In the genomic region with DNA sequence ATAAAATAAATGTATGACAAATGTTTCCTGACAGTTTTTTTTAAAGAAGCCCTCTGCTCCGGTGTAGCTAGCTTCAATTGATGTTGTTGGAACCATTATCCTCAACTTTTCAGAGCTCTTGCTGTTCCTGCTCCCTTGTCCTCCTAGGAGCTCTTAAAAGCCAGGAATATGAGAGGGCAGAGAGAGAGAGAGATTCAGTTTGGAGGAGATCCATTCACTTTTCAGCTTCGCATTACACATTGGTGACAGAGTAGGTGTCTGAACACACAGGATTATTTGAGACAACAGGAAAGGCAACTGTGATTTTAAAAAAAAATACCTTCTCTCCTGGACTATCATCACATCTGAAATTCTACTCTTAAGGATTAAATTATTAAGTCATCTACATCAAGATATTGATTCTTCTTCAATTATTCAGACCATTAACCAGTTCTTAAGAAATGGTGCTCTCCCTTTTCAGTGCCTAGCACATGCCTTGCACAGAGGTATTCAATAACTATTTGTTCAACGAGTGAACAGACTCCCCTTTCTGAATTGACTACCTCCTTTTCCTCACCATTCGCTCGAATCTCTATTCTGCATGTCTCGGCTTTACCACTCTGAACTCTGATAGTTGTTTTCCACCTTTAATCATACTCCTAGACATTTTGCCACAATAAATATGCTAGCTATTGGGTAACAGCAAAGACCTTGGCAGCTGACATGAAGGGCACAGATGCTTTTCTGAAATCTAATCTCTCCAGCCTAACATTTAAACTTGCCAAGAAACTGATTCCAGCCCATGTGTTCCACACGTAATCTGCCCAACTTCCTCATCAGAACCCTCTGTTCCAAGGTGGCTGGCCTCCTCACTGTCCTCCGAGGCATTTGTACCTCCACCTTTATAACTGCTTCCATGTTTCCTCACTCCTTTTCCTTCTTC, we compare ENCODE assay signal across 19 cellular contexts. TPM values are rescaled to one million over a fixed set of nuclear protein-coding genes. Genes with fewer than 3 reads are reported as not detected.
A peak's percentile ranks its signal among the peaks of the same experiment; 100 is the strongest.
DNase-seq lines count a peak whose midpoint lies in the region; ATAC-seq and TF ChIP-seq lines count a peak whose summit lies in the region.
"Had no signal": no experiment of that assay in that cellular context is flagged by ENCODE, and none has a peak within 500 bp of the region (broad histone marks: within the 10 kb centered on the region; RNA-seq: fewer than 3 reads in every experiment).

No MANE protein-coding gene starts in this region.

- H2AFZ ChIP-seq in SK-N-SH (ENCODE audit: low read depth) (no peak overlapping the region; the same call in 1 of the 2 replicates), hepatocyte (no peak overlapping the region)

- H3K27ac ChIP-seq in SK-N-SH (ENCODE audit: low read depth in 2 of 2, low read length in 1 of 2) (no peak overlapping the region), WERI-Rb-1 (no peak overlapping the region), hepatocyte (no peak overlapping the region)
- H3K27ac ChIP-seq: BLaER1, neutrophil had no signal

- H3K27me3 ChIP-seq in SK-N-SH (ENCODE audit: insufficient read depth) (no peaks in the 10 kb centered on the region), adipocyte (replicated peaks; ENCODE audit: control insufficient read depth, insufficient read depth, low read length) (no peaks in the 10 kb centered on the region), skeletal muscle satellite cell (ENCODE audit: control insufficient read depth, insufficient read depth, low read length) (no peaks in the 10 kb centered on the region), WERI-Rb-1 (ENCODE audit: insufficient read depth, low read depth, severe bottlenecking) (no peaks in the 10 kb centered on the region), hepatocyte (no peaks in the 10 kb centered on the region)
- H3K27me3 ChIP-seq: BLaER1 had no signal

- POLR2A ChIA-PET in SK-N-SH (lab: Yijun Ruan, JAX): no interaction called here

- H3K9me2 ChIP-seq in SK-N-SH (no peaks in the 10 kb centered on the region), hepatocyte (replicated peaks; ENCODE audit: insufficient read depth) (no peaks in the 10 kb centered on the region)

- TF ChIP-seq RAD21 in SK-N-SH (IDR thresholded peaks at IDR 0.05; ENCODE audit: low read length): no peak

- CTCF ChIA-PET in SK-N-SH (lab: Yijun Ruan, JAX): interaction anchor here (1.2 kb wide), 1 partner anchor 13 kb away, joined by 3 read pairs; no protein-coding TSS in a partner anchor

- ATAC-seq in SK-N-SH treated with all-trans-retinoic acid at 6 μM for 48 hours (peak; percentile 36; the same call in 1 of the 3 replicates), left ventricle myocardium superior (peak; percentile 90)
- ATAC-seq: activated CD8-positive, alpha-beta T cell treated with anti-CD3 and anti-CD28 coated beads, Interleukin-2, amount 10 ng/mL, durations not matched to agents 7 days and 5 days; esophagus mucosa; HCT116 had no signal

- no peak for TF ChIP-seq CTCF in SK-N-SH (IDR thresholded peaks at IDR 0.05)
- no peak for TF ChIP-seq CTCF in WERI-Rb-1 (IDR thresholded peaks at IDR 0.05; ENCODE audit: low read depth, low read length)
- no peak for TF ChIP-seq CTCF in hepatocyte (IDR thresholded peaks at IDR 0.05; ENCODE audit: poor library complexity)

- H3K36me3 ChIP-seq in SK-N-SH (replicated peaks in 1 of 2; ENCODE audit: control insufficient read depth in 1 of 2, insufficient read depth in 2 of 2, low read length in 1 of 2): no peaks in the 10 kb centered on the region
- no peaks in the 10 kb centered on the region for H3K36me3 ChIP-seq in adipocyte (ENCODE audit: control insufficient read depth, insufficient read depth, low read length, severe bottlenecking)
- no peaks in the 10 kb centered on the region for H3K36me3 ChIP-seq in skeletal muscle satellite cell (ENCODE audit: insufficient read depth, low read length)
- H3K36me3 ChIP-seq in WERI-Rb-1: no peaks in the 10 kb centered on the region
- H3K36me3 ChIP-seq in hepatocyte (replicated peaks; ENCODE audit: insufficient read depth, low read depth): no peaks in the 10 kb centered on the region
- H3K36me3 ChIP-seq: BLaER1, neutrophil had no signal

- no peak for TF ChIP-seq EP300 in SK-N-SH (IDR thresholded peaks at IDR 0.05; ENCODE audit: borderline replicate concordance in 1 of 2, low read depth in 1 of 2, low read length in 1 of 2)

- H4K20me1 ChIP-seq in SK-N-SH (ENCODE audit: insufficient read depth): no peaks in the 10 kb centered on the region
- H4K20me1 ChIP-seq in hepatocyte (ENCODE audit: insufficient read depth, poor library complexity, severe bottlenecking): no peaks in the 10 kb centered on the region
- H4K20me1 ChIP-seq: BLaER1 had no signal

- WGBS in SK-N-SH (ENCODE audit: low lambda C conversion rate): 44% methylated on average over 8 of the region's 8 CpGs
- WGBS in hepatocyte (ENCODE audit: low lambda C conversion rate, missing lambda C conversion rate): 75% methylated on average over 8 of the region's 8 CpGs

- H3K4me1 ChIP-seq in SK-N-SH (ENCODE audit: control insufficient read depth in 1 of 2, insufficient read depth in 2 of 2, low read depth in 1 of 2, low read length in 1 of 2): no peaks in the 10 kb centered on the region; a peak in 1 of 4 replicates
- peaks cover 12% of the 10 kb centered on the region for H3K4me1 ChIP-seq in adipocyte (ENCODE audit: control insufficient read depth, insufficient read depth, low read length)
- H3K4me1 ChIP-seq in skeletal muscle satellite cell (ENCODE audit: control insufficient read depth, insufficient read depth, low read length): peaks cover 7% of the 10 kb centered on the region
- no peaks in the 10 kb centered on the region for H3K4me1 ChIP-seq in hepatocyte (ENCODE audit: insufficient read depth)

- no peak overlapping the region for H3K9ac ChIP-seq in SK-N-SH
- H3K9ac ChIP-seq in adipocyte (ENCODE audit: low read length): no peak overlapping the region
- no peak overlapping the region for H3K9ac ChIP-seq in skeletal muscle satellite cell (ENCODE audit: low read depth, low read length)
- H3K9ac ChIP-seq: BLaER1 had no signal

- no peak for DNase-seq in SK-N-SH
- peak; percentile 65 for DNase-seq in adipocyte (ENCODE audit: low read depth)
- no peak for DNase-seq in left ventricle myocardium superior
- no peak for DNase-seq in WERI-Rb-1
- DNase-seq in T-helper 9 cell: no peak
- DNase-seq in hepatocyte (ENCODE audit: low spot score): no peak
- DNase-seq: activated CD4-positive, CD25-positive, alpha-beta regulatory T cell treated with anti-CD3 and anti-CD28 coated beads, Interleukin-2, amount 50 U/mL, for 72 hours; activated CD8-positive, alpha-beta T cell treated with anti-CD3 and anti-CD28 coated beads, Interleukin-2, amount 10 ng/mL, durations not matched to agents 7 days and 5 days; effector memory CD4-positive, alpha-beta T cell; glutamatergic neuron; NCI-H1105 treated with DMSO at 0.1 percent for 48 hours; NCI-H748 treated with DMSO at 0.1 percent for 48 hours; substantia nigra had no signal

- H3K4me3 ChIP-seq in SK-N-SH (ENCODE audit: low read depth in 2 of 2, low read length in 1 of 2) (no peak overlapping the region; a peak in 1 of 4 replicates), adipocyte (ENCODE audit: low read length) (no peak overlapping the region), skeletal muscle satellite cell (ENCODE audit: low read length) (no peak overlapping the region), WERI-Rb-1 (ENCODE audit: low read depth, low read length) (no peak overlapping the region), hepatocyte (no peak overlapping the region)
- H3K4me3 ChIP-seq: BLaER1 had no signal

- no peaks in the 10 kb centered on the region for H3F3A ChIP-seq in SK-N-SH (replicated peaks; ENCODE audit: insufficient read depth)

- no peaks in the 10 kb centered on the region for H3K79me2 ChIP-seq in SK-N-SH (ENCODE audit: insufficient read depth)
- no peaks in the 10 kb centered on the region for H3K79me2 ChIP-seq in hepatocyte

- no peaks in the 10 kb centered on the region for H3K9me3 ChIP-seq in SK-N-SH
- H3K9me3 ChIP-seq in adipocyte (ENCODE audit: control insufficient read depth, low read length): no peaks in the 10 kb centered on the region
- H3K9me3 ChIP-seq in skeletal muscle satellite cell (replicated peaks; ENCODE audit: low read length): no peaks in the 10 kb centered on the region
- H3K9me3 ChIP-seq in WERI-Rb-1 (ENCODE audit: severe bottlenecking): peaks cover 10% of the 10 kb centered on the region
- H3K9me3 ChIP-seq in hepatocyte (ENCODE audit: low read depth): no peaks in the 10 kb centered on the region
- H3K9me3 ChIP-seq: neutrophil had no signal

- intact Hi-C loops in left ventricle myocardium superior (cut with micrococcal nuclease): no loop called here

- H3K4me2 ChIP-seq in SK-N-SH: no peak overlapping the region
- H3K4me2 ChIP-seq in skeletal muscle satellite cell (ENCODE audit: low read length): peak overlapping the region; percentile 24
- no peak overlapping the region for H3K4me2 ChIP-seq in hepatocyte
- H3K4me2 ChIP-seq: BLaER1 had no signal

TF ChIP-seq in SK-N-SH treated with all-trans-retinoic acid at 6 μM for 48 hours, 23 proteins besides CTCF, POLR2A, EP300 and RAD21 (continues in another document):
- TF ChIP-seq RARB (CRISPR knock-in tag; IDR thresholded peaks at IDR 0.05) (no peak), BACH2 (CRISPR knock-in tag; IDR thresholded peaks at IDR 0.05; ENCODE audit: borderline replicate concordance) (no peak), ZC3H10 (CRISPR knock-in tag; IDR thresholded peaks at IDR 0.05) (no peak), ZNF565 (CRISPR knock-in tag; conservative IDR thresholded peaks at IDR 0.05; ENCODE audit: low read depth) (no peak), ZFP30 (CRISPR knock-in tag; IDR thresholded peaks at IDR 0.05) (no peak), ZNF8 (CRISPR knock-in tag; IDR thresholded peaks at IDR 0.05) (no peak)

TF ChIP-seq in SK-N-SH, 30 proteins besides CTCF, POLR2A, EP300 and RAD21 (continues in another document):
- TF ChIP-seq, protein P1, sequence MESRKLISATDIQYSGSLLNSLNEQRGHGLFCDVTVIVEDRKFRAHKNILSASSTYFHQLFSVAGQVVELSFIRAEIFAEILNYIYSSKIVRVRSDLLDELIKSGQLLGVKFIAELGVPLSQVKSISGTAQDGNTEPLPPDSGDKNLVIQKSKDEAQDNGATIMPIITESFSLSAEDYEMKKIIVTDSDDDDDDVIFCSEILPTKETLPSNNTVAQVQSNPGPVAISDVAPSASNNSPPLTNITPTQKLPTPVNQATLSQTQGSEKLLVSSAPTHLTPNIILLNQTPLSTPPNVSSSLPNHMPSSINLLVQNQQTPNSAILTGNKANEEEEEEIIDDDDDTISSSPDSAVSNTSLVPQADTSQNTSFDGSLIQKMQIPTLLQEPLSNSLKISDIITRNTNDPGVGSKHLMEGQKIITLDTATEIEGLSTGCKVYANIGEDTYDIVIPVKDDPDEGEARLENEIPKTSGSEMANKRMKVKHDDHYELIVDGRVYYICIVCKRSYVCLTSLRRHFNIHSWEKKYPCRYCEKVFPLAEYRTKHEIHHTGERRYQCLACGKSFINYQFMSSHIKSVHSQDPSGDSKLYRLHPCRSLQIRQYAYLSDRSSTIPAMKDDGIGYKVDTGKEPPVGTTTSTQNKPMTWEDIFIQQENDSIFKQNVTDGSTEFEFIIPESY (IDR thresholded peaks at IDR 0.05; ENCODE audit: borderline replicate concordance, low read depth): no peak

RNA-seq across cellular contexts. Expression of a gene that starts 28.6 kb away (rescaled TPM):
- polyA plus RNA-seq in SK-N-SH (2012; rRNA removed) (16.8 and 26.7 TPM in 2 replicates), hepatocyte (67.5 and 69.4 TPM in 2 replicates)
- polyA plus RNA-seq in SK-N-SH (2012; cell fraction: cytosol; rRNA removed): 26.2 and 26.5 TPM in 2 replicates
- polyA plus RNA-seq in SK-N-SH (2012; cell fraction: nucleus; rRNA removed): 11.1 and 25.7 TPM in 2 replicates
- total RNA-seq in left ventricle myocardium superior (56.2 TPM), hepatocyte (132 and 145 TPM in 2 replicates)
- total RNA-seq in skeletal muscle satellite cell (2012; rRNA removed): 100 and 109 TPM in 2 replicates
